Comparison of ENCODE assay signal across 22 cellular contexts in the genomic region with DNA sequence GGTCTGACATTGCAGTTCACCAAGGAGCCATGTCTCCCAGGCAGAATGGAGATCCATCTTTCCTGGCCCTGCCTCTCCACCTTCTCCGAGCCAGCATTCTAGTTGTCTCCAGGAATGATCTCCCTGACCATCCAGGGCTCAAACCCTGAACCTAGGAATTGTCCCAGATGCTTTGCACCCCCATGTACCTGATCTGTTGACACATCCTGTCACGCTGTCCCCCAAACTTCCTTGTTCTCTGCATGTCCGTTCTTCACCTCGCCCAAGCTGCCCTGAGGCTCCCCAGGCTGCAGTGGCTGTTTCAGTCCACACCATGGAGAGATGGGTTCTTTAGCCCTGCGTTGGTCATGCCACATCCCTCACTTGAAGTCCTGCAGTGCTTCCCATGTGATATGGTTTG. TPM values are rescaled to one million over a fixed set of nuclear protein-coding genes. Genes with fewer than 3 reads are reported as not detected.
A peak's percentile ranks its signal among the peaks of the same experiment; 100 is the strongest.
DNase-seq lines count a peak whose midpoint lies in the region; ATAC-seq and TF ChIP-seq lines count a peak whose summit lies in the region.
"Had no signal": no experiment of that assay in that cellular context is flagged by ENCODE, and none has a peak within 500 bp of the region (broad histone marks: within the 10 kb centered on the region; RNA-seq: fewer than 3 reads in every experiment).

No MANE protein-coding gene starts in this region.

- H3K9me3 Mint-ChIP-seq in activated CD4-positive, alpha-beta T cell treated with anti-CD3 and anti-CD28 coated beads, Interleukin-2, amount 10 ng/mL, durations not matched to agents 24 days and 14 days: peaks cover 19% of the 10 kb centered on the region
- H3K9me3 Mint-ChIP-seq in CD4-positive, alpha-beta T cell: peaks cover 4% of the 10 kb centered on the region
- peaks cover 13% of the 10 kb centered on the region for H3K9me3 Mint-ChIP-seq in activated T-helper 17 cell treated with anti-CD3 and anti-CD28 coated beads, Interleukin-2, amount 50 U/mL, for 72 hours
- peaks cover 10% of the 10 kb centered on the region for H3K9me3 Mint-ChIP-seq in stimulated activated memory B cell treated with anti-CD40 and anti-IgM and Interleukin-4, amounts not matched to agents 10 μg/mL and 1 μg/mL and 100 μg/mL, for 72 hours

- no peak overlapping the region for H3K27ac ChIP-seq in CD4-positive, alpha-beta T cell (ENCODE audit: low read depth, low read length)
- no peak overlapping the region for H3K27ac ChIP-seq in tibial nerve

- H3K27ac Mint-ChIP-seq in activated CD4-positive, alpha-beta T cell treated with anti-CD3 and anti-CD28 coated beads, Interleukin-2, amount 10 ng/mL, durations not matched to agents 24 days and 14 days: peak overlapping the region; percentile 20
- H3K27ac Mint-ChIP-seq in CD4-positive, alpha-beta T cell: peak overlapping the region; percentile 88
- peak overlapping the region; percentile 71 for H3K27ac Mint-ChIP-seq in activated T-helper 17 cell treated with anti-CD3 and anti-CD28 coated beads, Interleukin-2, amount 50 U/mL, for 72 hours
- H3K27ac Mint-ChIP-seq in stimulated activated memory B cell treated with anti-CD40 and anti-IgM and Interleukin-4, amounts not matched to agents 10 μg/mL and 1 μg/mL and 100 μg/mL, for 72 hours: peak overlapping the region; percentile 33
- H3K27ac Mint-ChIP-seq: HFFc6 had no signal

- H3K27me3 ChIP-seq in CD4-positive, alpha-beta T cell (ENCODE audit: control insufficient read depth, insufficient read depth, low read length): no peaks in the 10 kb centered on the region
- H3K27me3 ChIP-seq in tibial nerve: no peaks in the 10 kb centered on the region

- TF ChIP-seq EP300 in tibial nerve (IDR thresholded peaks at IDR 0.05): no peak

- DNase-seq in activated CD4-positive, alpha-beta T cell treated with anti-CD3 and anti-CD28 coated beads, Interleukin-2, amount 10 ng/mL, durations not matched to agents 24 days and 14 days: no peak
- DNase-seq in activated CD4-positive, alpha-beta T cell treated with anti-CD3 and anti-CD28 coated beads for 4 hours: no peak
- DNase-seq in CD4-positive, alpha-beta T cell: no peak
- DNase-seq in NCI-H1417 treated with DMSO at 0.1 percent for 48 hours (lab: John Stamatoyannopoulos, UW): no peak
- no peak for DNase-seq in stimulated activated naive CD8-positive, alpha-beta T cell treated with anti-CD3 and anti-CD28 coated beads, Interleukin-15, Interleukin-2, amounts not matched to agents 100 U/mL and 50 U/mL, for 24 hours
- no peak for DNase-seq in tibial nerve (ENCODE audit: low spot score in 2 of 2)
- DNase-seq: 8988T; CD8-positive, alpha-beta memory T cell; H7; HFFc6; KG1; MV-4-11; NCI-H1417; NCI-H187 treated with DMSO at 0.1 percent for 48 hours; NCI-H2227 treated with DMSO at 0.1 percent for 48 hours; NCI-H510A treated with DMSO at 0.1 percent for 48 hours; NCI-H774; OCI-M1; Right ventricle myocardium superior had no signal

- H3K27me3 Mint-ChIP-seq in activated CD4-positive, alpha-beta T cell treated with anti-CD3 and anti-CD28 coated beads, Interleukin-2, amount 10 ng/mL, durations not matched to agents 24 days and 14 days: no peaks in the 10 kb centered on the region
- H3K27me3 Mint-ChIP-seq in CD4-positive, alpha-beta T cell: no peaks in the 10 kb centered on the region
- no peaks in the 10 kb centered on the region for H3K27me3 Mint-ChIP-seq in activated T-helper 17 cell treated with anti-CD3 and anti-CD28 coated beads, Interleukin-2, amount 50 U/mL, for 72 hours
- no peaks in the 10 kb centered on the region for H3K27me3 Mint-ChIP-seq in stimulated activated memory B cell treated with anti-CD40 and anti-IgM and Interleukin-4, amounts not matched to agents 10 μg/mL and 1 μg/mL and 100 μg/mL, for 72 hours
- H3K27me3 Mint-ChIP-seq: CD8-positive, alpha-beta memory T cell had no signal

- H3K4me3 ChIP-seq in tibial nerve: no peak overlapping the region

- H3K4me3 Mint-ChIP-seq in activated CD4-positive, alpha-beta T cell treated with anti-CD3 and anti-CD28 coated beads, Interleukin-2, amount 10 ng/mL, durations not matched to agents 24 days and 14 days: no peak overlapping the region
- peak overlapping the region; percentile 40 for H3K4me3 Mint-ChIP-seq in CD4-positive, alpha-beta T cell
- H3K4me3 Mint-ChIP-seq in activated T-helper 17 cell treated with anti-CD3 and anti-CD28 coated beads, Interleukin-2, amount 50 U/mL, for 72 hours: no peak overlapping the region
- no peak overlapping the region for H3K4me3 Mint-ChIP-seq in stimulated activated memory B cell treated with anti-CD40 and anti-IgM and Interleukin-4, amounts not matched to agents 10 μg/mL and 1 μg/mL and 100 μg/mL, for 72 hours
- H3K4me3 Mint-ChIP-seq: HFFc6 had no signal

- peaks cover 27% of the 10 kb centered on the region for H3K4me1 Mint-ChIP-seq in activated CD4-positive, alpha-beta T cell treated with anti-CD3 and anti-CD28 coated beads, Interleukin-2, amount 10 ng/mL, durations not matched to agents 24 days and 14 days
- peaks cover 42% of the 10 kb centered on the region for H3K4me1 Mint-ChIP-seq in CD4-positive, alpha-beta T cell (ENCODE audit: low read depth)
- H3K4me1 Mint-ChIP-seq in activated T-helper 17 cell treated with anti-CD3 and anti-CD28 coated beads, Interleukin-2, amount 50 U/mL, for 72 hours: peaks cover 25% of the 10 kb centered on the region
- peaks cover 17% of the 10 kb centered on the region for H3K4me1 Mint-ChIP-seq in stimulated activated memory B cell treated with anti-CD40 and anti-IgM and Interleukin-4, amounts not matched to agents 10 μg/mL and 1 μg/mL and 100 μg/mL, for 72 hours

- H3K36me3 Mint-ChIP-seq in activated CD4-positive, alpha-beta T cell treated with anti-CD3 and anti-CD28 coated beads, Interleukin-2, amount 10 ng/mL, durations not matched to agents 24 days and 14 days (ENCODE audit: low read depth): peaks cover 16% of the 10 kb centered on the region
- peaks cover 6% of the 10 kb centered on the region for H3K36me3 Mint-ChIP-seq in CD4-positive, alpha-beta T cell (ENCODE audit: low read depth)
- no peaks in the 10 kb centered on the region for H3K36me3 Mint-ChIP-seq in activated T-helper 17 cell treated with anti-CD3 and anti-CD28 coated beads, Interleukin-2, amount 50 U/mL, for 72 hours (ENCODE audit: low read depth)
- peaks cover 14% of the 10 kb centered on the region for H3K36me3 Mint-ChIP-seq in stimulated activated memory B cell treated with anti-CD40 and anti-IgM and Interleukin-4, amounts not matched to agents 10 μg/mL and 1 μg/mL and 100 μg/mL, for 72 hours

- peaks cover 7% of the 10 kb centered on the region for H3K9me3 ChIP-seq in CD4-positive, alpha-beta T cell (ENCODE audit: control insufficient read depth, low read length)
- peaks cover 0 to 25% (median 0%) of the 10 kb centered on the region in 4 donors for H3K9me3 ChIP-seq in tibial nerve

- POLR2A ChIA-PET in CD4-positive, alpha-beta T cell (lab: Charles Lee): interaction anchor here (1.7 to 2.4 kb wide), 5 partner anchors 8 to 77 kb away, joined by 5 to 31 read pairs (median 7); partner anchors contain the start of gene MBP

- no peaks in the 10 kb centered on the region for H3K36me3 ChIP-seq in tibial nerve

- intact Hi-C loops in activated CD4-positive, alpha-beta T cell treated with anti-CD3 and anti-CD28 coated beads, Interleukin-2, amount 10 ng/mL, durations not matched to agents 24 days and 14 days (cut with micrococcal nuclease): loop anchor here (5.0 kb wide), 1 partner anchor 32 kb away; no protein-coding TSS in a partner anchor
- intact Hi-C loops in CD4-positive, alpha-beta T cell (cut with DNase I, micrococcal nuclease): loop anchor here (1.0 to 5.0 kb wide), 3 partner anchors 7 to 63 kb away; partner anchors contain the start of gene MBP (in 1 of the 2)

- no peak for TF ChIP-seq POLR2A in tibial nerve (IDR thresholded peaks at IDR 0.05)

- WGBS in tibial nerve, 2 donors: 90 to 92% methylated on average over 5 of the region's 5 CpGs

- CTCF ChIA-PET in CD4-positive, alpha-beta T cell (lab: Charles Lee): interaction anchor here (0.6 to 0.7 kb wide), 2 partner anchors 68 to 132 kb away, joined by 3 read pairs; no protein-coding TSS in a partner anchor

- no peak for ATAC-seq in CD4-positive, alpha-beta T cell (ENCODE audit: poor library complexity)
- ATAC-seq in activated T-helper 17 cell treated with anti-CD3 and anti-CD28 coated beads, Interleukin-2, amount 50 U/mL, for 72 hours (replicated peaks): no peak
- no peak for ATAC-seq in stimulated activated memory B cell treated with anti-CD40 and anti-IgM and Interleukin-4, amounts not matched to agents 10 μg/mL and 1 μg/mL and 100 μg/mL, for 72 hours
- no peak for ATAC-seq in stimulated activated naive CD8-positive, alpha-beta T cell treated with anti-CD3 and anti-CD28 coated beads, Interleukin-15, Interleukin-2, amounts not matched to agents 100 U/mL and 50 U/mL, for 24 hours
- ATAC-seq: HepG2 had no signal

- H3K4me1 ChIP-seq in tibial nerve: no peaks in the 10 kb centered on the region

- TF ChIP-seq CTCF in CD4-positive, alpha-beta T cell (IDR thresholded peaks at IDR 0.05): no peak
- no peak for TF ChIP-seq CTCF in tibial nerve (IDR thresholded peaks at IDR 0.05)

RNA-seq across cellular contexts. Expression of gene MBP, which starts 7.0 kb away (rescaled TPM):
- total RNA-seq in activated CD4-positive, alpha-beta T cell treated with anti-CD3 and anti-CD28 coated beads, Interleukin-2, amount 10 ng/mL, durations not matched to agents 24 days and 14 days: 60.2 and 63.1 TPM in 2 replicates
- 10 to 100 TPM; 75.4 to 79.2 TPM for total RNA-seq in CD4-positive, alpha-beta T cell
- total RNA-seq in activated T-helper 17 cell treated with anti-CD3 and anti-CD28 coated beads, Interleukin-2, amount 50 U/mL, for 72 hours: 10 to 100 TPM; 55.7 to 66.5 TPM
- 1,000 to 10,000 TPM in 3 of 4 donors, 100 to 1,000 TPM in 1; 831 to 1,485 (median 1,405) TPM for total RNA-seq in tibial nerve

Comparison
In these comparisons a context has a peak if more than half of its experiments do, and no peak if none do; other contexts are left out.
1. H3K27ac Mint-ChIP-seq: peak in every context shown above with its lines; median percentile 88 in CD4-positive, alpha-beta T cell; 71 in activated T-helper 17 cell treated with anti-CD3 and anti-CD28 coated beads, Interleukin-2, amount 50 U/mL, for 72 hours; 33 in stimulated activated memory B cell treated with anti-CD40 and anti-IgM and Interleukin-4, amounts not matched to agents 10 μg/mL and 1 μg/mL and 100 μg/mL, for 72 hours; 20 in activated CD4-positive, alpha-beta T cell treated with anti-CD3 and anti-CD28 coated beads, Interleukin-2, amount 10 ng/mL, durations not matched to agents 24 days and 14 days.
2. RNA of gene MBP, which starts 7.0 kb away (total RNA-seq): 831 to 1,485 TPM in tibial nerve; 75.4 to 79.2 TPM in CD4-positive, alpha-beta T cell, 55.7 to 66.5 TPM in activated T-helper 17 cell treated with anti-CD3 and anti-CD28 coated beads, Interleukin-2, amount 50 U/mL, for 72 hours and 60.2 to 63.1 TPM in activated CD4-positive, alpha-beta T cell treated with anti-CD3 and anti-CD28 coated beads, Interleukin-2, amount 10 ng/mL, durations not matched to agents 24 days and 14 days; every median in the first group is over 10 times any median in the second.